Comparison of ENCODE assay signal across 1 cellular context in genomic region chr19:41861846-41862245, GRCh38.
TF ChIP-seq lines count a peak whose summit lies in the region.

No MANE protein-coding gene starts in this region.

TF ChIP-seq in HCT116, 20 proteins besides CTCF, POLR2A, EP300 and RAD21 (continued from another document):
- no peak for TF ChIP-seq CBX3 (IDR thresholded peaks at IDR 0.05; ENCODE audit: low read depth)
